ENCODE assay signal across 12 cellular contexts in the genomic region with DNA sequence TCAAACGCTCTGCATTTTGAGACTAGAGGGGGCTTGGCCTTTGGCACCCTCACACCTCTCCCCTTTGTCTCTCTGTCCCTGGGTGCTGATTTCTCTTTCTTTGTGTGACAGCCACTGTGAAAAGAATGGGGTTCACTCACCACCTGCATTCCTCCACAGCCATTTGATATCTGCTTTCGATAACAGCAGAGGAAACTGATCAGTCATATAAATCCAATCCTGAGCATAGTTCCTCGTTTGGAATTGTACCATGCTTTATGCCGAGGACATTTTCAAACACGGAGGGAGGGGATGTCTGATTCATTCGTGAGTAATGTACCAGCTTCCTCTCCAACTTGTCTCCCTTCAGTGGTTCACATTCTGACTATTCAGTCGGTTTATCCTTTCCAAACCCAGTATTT. TPM values are rescaled to one million over a fixed set of nuclear protein-coding genes. Genes with fewer than 3 reads are reported as not detected.
DNase-seq lines count a peak whose midpoint lies in the region; ATAC-seq and TF ChIP-seq lines count a peak whose summit lies in the region.
"Had no signal": no experiment of that assay in that cellular context is flagged by ENCODE, and none has a peak within 500 bp of the region (broad histone marks: within the 10 kb centered on the region; RNA-seq: fewer than 3 reads in every experiment).

No MANE protein-coding gene starts in this region.

- H3K27ac Mint-ChIP-seq in progenitor cell of endocrine pancreas, result peak overlapping the region; percentile 75

- no peaks in the 10 kb centered on the region for H3K27me3 Mint-ChIP-seq in progenitor cell of endocrine pancreas

- peaks cover 10% of the 10 kb centered on the region for H3K36me3 Mint-ChIP-seq in progenitor cell of endocrine pancreas (ENCODE audit: insufficient read depth)

- H3K4me1 ChIP-seq in fibroblast of lung (ENCODE audit: control insufficient read depth, extremely low read depth, insufficient read depth, low read length), result peaks cover 3% of the 10 kb centered on the region

- DNase-seq in GM03348 (ENCODE audit: low spot score) (peak; percentile 77), RKO (ENCODE audit: low spot score) (peak; percentile 84), fibroblast of lung (ENCODE audit: low read depth in 2 of 2) (peak; percentile 68 to 89), progenitor cell of endocrine pancreas (ENCODE audit: low spot score, unreplicated experiment) (no peak), islet precursor cell (no peak), NCI-H1048 (lab: John Stamatoyannopoulos, UW) (no peak), NCI-H2081 (lab: John Stamatoyannopoulos, UW) (no peak)
- DNase-seq: activated T-cell treated with anti-CD3 and anti-CD28 coated beads, Interleukin-2, amount 50 U/mL, for 4 hours; Caco-2 had no signal

- no peak overlapping the region for H3K9ac ChIP-seq in fibroblast of lung (ENCODE audit: insufficient read depth, low read length)

- H3K4me1 Mint-ChIP-seq in progenitor cell of endocrine pancreas (ENCODE audit: low read depth), result peaks cover 27% of the 10 kb centered on the region

- H3K4me2 ChIP-seq in fibroblast of lung (ENCODE audit: extremely low read depth, insufficient read depth, low read length), result peak overlapping the region; percentile 51

- peaks cover 15% of the 10 kb centered on the region for H3K9me3 Mint-ChIP-seq in progenitor cell of endocrine pancreas (ENCODE audit: low read depth)
- H3K9me3 Mint-ChIP-seq: activated T-cell treated with anti-CD3 and anti-CD28 coated beads, Interleukin-2, amount 50 U/mL, for 4 hours had no signal

- H3K9me3 ChIP-seq in fibroblast of lung (ENCODE audit: control insufficient read depth, insufficient read depth, low read depth, low read length), result no peaks in the 10 kb centered on the region
- H3K9me3 ChIP-seq: Caco-2, HAP-1 had no signal

- no peak for ATAC-seq in GM21786 (IDR thresholded peaks at IDR 0.05; ENCODE audit: unreplicated experiment)
- ATAC-seq: activated T-cell treated with anti-CD3 and anti-CD28 coated beads, Interleukin-2, amount 50 U/mL, for 4 hours had no signal

- H3K79me2 ChIP-seq in fibroblast of lung (ENCODE audit: control insufficient read depth, insufficient read depth, low read length), result peaks cover 6% of the 10 kb centered on the region

- TF ChIP-seq CTCF in fibroblast of lung (conservative IDR thresholded peaks at IDR 0.05 in 1 of 2, IDR thresholded peaks at IDR 0.05 in 1 of 2; ENCODE audit: low read depth in 1 of 2, low read length in 2 of 2) (no peak), progenitor cell of endocrine pancreas (IDR thresholded peaks at IDR 0.05; ENCODE audit: unreplicated experiment) (no peak)

- H3K27ac ChIP-seq in fibroblast of lung (ENCODE audit: insufficient read depth, low read length), result no peak overlapping the region

- H4K20me1 ChIP-seq in fibroblast of lung (ENCODE audit: control insufficient read depth, extremely low read depth, insufficient read depth, low read length), result no peaks in the 10 kb centered on the region

- no peaks in the 10 kb centered on the region for H3K27me3 ChIP-seq in fibroblast of lung (ENCODE audit: control insufficient read depth, insufficient read depth, low read length)

- no peaks in the 10 kb centered on the region for H3K36me3 ChIP-seq in fibroblast of lung (ENCODE audit: control insufficient read depth, insufficient read depth, low read length)
- H3K36me3 ChIP-seq: HAP-1 had no signal

- no peak overlapping the region for H3K4me3 ChIP-seq in fibroblast of lung (replicated peaks in 1 of 4; ENCODE audit: control extremely low read depth in 1 of 4, insufficient read depth in 1 of 4, low read depth in 3 of 4, low read length in 4 of 4)
- H3K4me3 ChIP-seq: HAP-1, lung had no signal

- no peak overlapping the region for H3K4me3 Mint-ChIP-seq in progenitor cell of endocrine pancreas (ENCODE audit: low read depth)
- H3K4me3 Mint-ChIP-seq: activated T-cell treated with anti-CD3 and anti-CD28 coated beads, Interleukin-2, amount 50 U/mL, for 4 hours had no signal

- peak overlapping the region; percentile 40 for H2AFZ ChIP-seq in fibroblast of lung (ENCODE audit: low read length)

RNA-seq across cellular contexts. Expression of a gene that starts 15.8 kb away (rescaled TPM):
- 29.8 and 44.4 TPM in 2 replicates for total RNA-seq in fibroblast of lung
- polyA plus RNA-seq in fibroblast of lung, result 33.4 and 42.1 TPM in 2 replicates
- 17.2 and 21.1 TPM in 2 replicates for polyA plus RNA-seq in fibroblast of lung (2012)
- polyA minus RNA-seq in fibroblast of lung (ENCODE audit: low replicate concordance), result 78.6 and 112 TPM in 2 replicates
- total RNA-seq in progenitor cell of endocrine pancreas, result 44.4 and 46.0 TPM in 2 replicates

Comparison
In these comparisons a context has a peak if more than half of its experiments do, and no peak if none do; other contexts are left out.
1. DNase-seq: peak in GM03348 (single experiment), RKO (single experiment) and fibroblast of lung (2 of 2); none in progenitor cell of endocrine pancreas (single experiment), islet precursor cell (single experiment), NCI-H1048 (single experiment) and NCI-H2081 (0 of 2).